In genomic region chr3:123337226-123337625, GRCh38 we compare ENCODE assay signal across 22 cellular contexts.
A peak's percentile ranks its signal among the peaks of the same experiment; 100 is the strongest.
DNase-seq lines count a peak whose midpoint lies in the region; ATAC-seq, FAIRE-seq and TF ChIP-seq lines count a peak whose summit lies in the region.
"Had no signal": no experiment of that assay in that cellular context is flagged by ENCODE, and none has a peak within 500 bp of the region (broad histone marks: within the 10 kb centered on the region; RNA-seq: fewer than 3 reads in every experiment).

No MANE protein-coding gene starts in this region.

- peaks cover 4% of the 10 kb centered on the region for H3K9me3 Mint-ChIP-seq in nephron progenitor cell
- no peaks in the 10 kb centered on the region for H3K9me3 Mint-ChIP-seq in progenitor cell of endocrine pancreas (ENCODE audit: low read depth)
- H3K9me3 Mint-ChIP-seq: CD4-positive, alpha-beta T cell had no signal

- no peaks in the 10 kb centered on the region for H3K27me3 ChIP-seq in bronchial epithelial cell (ENCODE audit: control insufficient read depth, insufficient read depth, low read length)
- no peaks in the 10 kb centered on the region for H3K27me3 ChIP-seq in left ventricle myocardium inferior (ENCODE audit: low read depth)
- H3K27me3 ChIP-seq in spleen (replicated peaks in 1 of 7): no peaks in the 10 kb centered on the region

- H3K27ac ChIP-seq in left ventricle myocardium inferior (replicated peaks): peak overlapping the region; percentile 87
- H3K27ac ChIP-seq in spleen: no peak overlapping the region
- H3K27ac ChIP-seq: GM23248, SJSA1 had no signal

- intact Hi-C loops in cardiac septum (cut with DNase I) (no loop called here), left cardiac atrium (cut with DNase I) (no loop called here), left ventricle myocardium inferior (cut with micrococcal nuclease) (no loop called here), spleen (cut with DNase I; ENCODE audit: low total_unique reads) (no loop called here)

- ATAC-seq in left cardiac atrium (no peak), GM21529 (IDR thresholded peaks at IDR 0.05; ENCODE audit: unreplicated experiment) (no peak)
- ATAC-seq: GM12878 had no signal

- H3K4me3 Mint-ChIP-seq in nephron progenitor cell: no peak overlapping the region
- H3K4me3 Mint-ChIP-seq in progenitor cell of endocrine pancreas (ENCODE audit: low read depth): no peak overlapping the region
- H3K4me3 Mint-ChIP-seq: CD4-positive, alpha-beta T cell; H9 had no signal

- H3K4me3 ChIP-seq in bronchial epithelial cell (ENCODE audit: low read depth, low read length) (no peak overlapping the region), left ventricle myocardium inferior (no peak overlapping the region), spleen (no peak overlapping the region)
- H3K4me3 ChIP-seq: GM12878, GM23248, SJSA1 had no signal

- H3K36me3 Mint-ChIP-seq in nephron progenitor cell (ENCODE audit: low read depth) (no peaks in the 10 kb centered on the region), progenitor cell of endocrine pancreas (ENCODE audit: insufficient read depth) (peaks cover 4% of the 10 kb centered on the region)

- no peak for TF ChIP-seq POLR2A in spleen (IDR thresholded peaks at IDR 0.05)

- H3K36me3 ChIP-seq in bronchial epithelial cell (ENCODE audit: control insufficient read depth, insufficient read depth, low read length): no peaks in the 10 kb centered on the region
- no peaks in the 10 kb centered on the region for H3K36me3 ChIP-seq in left ventricle myocardium inferior
- H3K36me3 ChIP-seq in spleen: no peaks in the 10 kb centered on the region
- H3K36me3 ChIP-seq: SJSA1 had no signal

- peaks cover 98% of the 10 kb centered on the region for H3K4me1 ChIP-seq in left ventricle myocardium inferior
- H3K4me1 ChIP-seq in spleen: peaks cover 0 to 27% (median 15%) of the 10 kb centered on the region in 6 donors
- H3K4me1 ChIP-seq: SJSA1 had no signal

- peaks cover 4% of the 10 kb centered on the region for H3K27me3 Mint-ChIP-seq in nephron progenitor cell (ENCODE audit: low read depth, poor library complexity)
- no peaks in the 10 kb centered on the region for H3K27me3 Mint-ChIP-seq in progenitor cell of endocrine pancreas
- H3K27me3 Mint-ChIP-seq: CD4-positive, alpha-beta T cell had no signal

- H3K27ac Mint-ChIP-seq in nephron progenitor cell: no peak overlapping the region
- H3K27ac Mint-ChIP-seq in progenitor cell of endocrine pancreas: no peak overlapping the region
- H3K27ac Mint-ChIP-seq: CD4-positive, alpha-beta T cell; H9 had no signal

- H3K4me1 Mint-ChIP-seq in nephron progenitor cell: peaks cover 38% of the 10 kb centered on the region
- no peaks in the 10 kb centered on the region for H3K4me1 Mint-ChIP-seq in progenitor cell of endocrine pancreas (ENCODE audit: low read depth)
- H3K4me1 Mint-ChIP-seq: H9 had no signal

- FAIRE-seq in bronchial epithelial cell (lab: Jason Lieb, UNC): peak; percentile 81
- FAIRE-seq: GM12878 had no signal

- no peak for TF ChIP-seq CTCF in bronchial epithelial cell (IDR thresholded peaks at IDR 0.05; ENCODE audit: insufficient read depth, low read length, severe bottlenecking)
- no peak for TF ChIP-seq CTCF in left ventricle myocardium inferior (IDR thresholded peaks at IDR 0.05; ENCODE audit: borderline replicate concordance)
- no peak for TF ChIP-seq CTCF in spleen (IDR thresholded peaks at IDR 0.05 in 8 of 11, conservative IDR thresholded peaks at IDR 0.05 in 3 of 11)
- no peak for TF ChIP-seq CTCF in nephron progenitor cell (IDR thresholded peaks at IDR 0.05)
- TF ChIP-seq CTCF in progenitor cell of endocrine pancreas (IDR thresholded peaks at IDR 0.05; ENCODE audit: unreplicated experiment): no peak

- peak; percentile 65 for DNase-seq in cardiac septum (ENCODE audit: low spot score)
- DNase-seq in left cardiac atrium: no peak
- DNase-seq in bronchial epithelial cell (ENCODE audit: low read depth): no peak
- peak; percentile 6 for DNase-seq in left ventricle myocardium inferior
- DNase-seq in spleen: peak; percentile 33
- no peak for DNase-seq in nephron progenitor cell
- no peak for DNase-seq in progenitor cell of endocrine pancreas (ENCODE audit: low spot score, unreplicated experiment)
- DNase-seq: 8988T; AML-193; CD4-positive, alpha-beta T cell; COR-L47; GM23248; H9; KBM-7; MM.1S; NCI-H1048; NCI-H1436; NCI-H1930; NCI-H748 treated with DMSO at 0.1 percent for 48 hours had no signal

- H3K9me3 ChIP-seq in left ventricle myocardium inferior (replicated peaks): no peaks in the 10 kb centered on the region
- no peaks in the 10 kb centered on the region for H3K9me3 ChIP-seq in spleen
- H3K9me3 ChIP-seq: SJSA1 had no signal

- 93 to 97% (median 94%) methylated on average over 11 of the region's 11 CpGs for WGBS in spleen, 5 donors

Comparison
In these comparisons a context has a peak if more than half of its experiments do, and no peak if none do; other contexts are left out.
1. DNase-seq: peak in cardiac septum (single experiment), left ventricle myocardium inferior (single experiment) and spleen (single experiment); none in left cardiac atrium (single experiment), bronchial epithelial cell (single experiment), nephron progenitor cell (single experiment) and progenitor cell of endocrine pancreas (single experiment).